16 cellular contexts compared by ENCODE assay signal in genomic region chr13:112136095-112136494, GRCh38.
DNase-seq lines count a peak whose midpoint lies in the region; ATAC-seq and TF ChIP-seq lines count a peak whose summit lies in the region.
"Had no signal": no experiment of that assay in that cellular context is flagged by ENCODE, and none has a peak within 500 bp of the region (broad histone marks: within the 10 kb centered on the region; RNA-seq: fewer than 3 reads in every experiment).

No MANE protein-coding gene starts in this region.

- TF ChIP-seq CTCF in osteocyte (IDR thresholded peaks at IDR 0.05), result no peak
- TF ChIP-seq CTCF in natural killer cell (IDR thresholded peaks at IDR 0.05), result no peak

- no peak for ATAC-seq in right cardiac atrium
- ATAC-seq in activated CD4-positive, CD25-positive, alpha-beta regulatory T cell treated with anti-CD3 and anti-CD28 coated beads, Interleukin-2, amount 50 U/mL, for 24 hours, result no peak
- no peak for ATAC-seq in natural killer cell
- ATAC-seq: GM23338 had no signal

- H3K27ac ChIP-seq in right cardiac atrium (ENCODE audit: low read length), result no peak overlapping the region

- WGBS in right cardiac atrium, result 84% methylated on average over 7 of the region's 7 CpGs

- DNase-seq in cardiac septum (ENCODE audit: low spot score) (peak; percentile 35), right cardiac atrium (no peak), islet precursor cell (peak; percentile 35), osteocyte (ENCODE audit: extremely low spot score, unreplicated experiment) (peak; percentile 60), NCI-H345 (lab: John Stamatoyannopoulos, UW) (no peak), erythroblast (lab: John Stamatoyannopoulos, UW) (no peak), natural killer cell (no peak)
- DNase-seq: 8988T; C1 segment of cervical spinal cord; Calu3; CD4-positive, alpha-beta T cell; DMS 273 treated with DMSO at 0.1 percent for 48 hours had no signal

- no peak overlapping the region for H3K27ac Mint-ChIP-seq in osteocyte (ENCODE audit: unreplicated experiment)
- no peak overlapping the region for H3K27ac Mint-ChIP-seq in natural killer cell
- H3K27ac Mint-ChIP-seq: B cell; CD4-positive, alpha-beta T cell; GM23338 had no signal

- no peaks in the 10 kb centered on the region for H3K27me3 ChIP-seq in right cardiac atrium (ENCODE audit: control insufficient read depth, insufficient read depth)

- H3K9me3 ChIP-seq in right cardiac atrium (ENCODE audit: control insufficient read depth, low read length), result no peaks in the 10 kb centered on the region
- H3K9me3 ChIP-seq: HAP-1 had no signal

- intact Hi-C loops in cardiac septum (cut with DNase I), result no loop called here
- intact Hi-C loops in right cardiac atrium (cut with DNase I), result no loop called here
- intact Hi-C loops in natural killer cell (cut with micrococcal nuclease), result no loop called here

- H3K4me3 Mint-ChIP-seq in osteocyte (ENCODE audit: unreplicated experiment), result no peak overlapping the region
- H3K4me3 Mint-ChIP-seq in natural killer cell, result no peak overlapping the region
- H3K4me3 Mint-ChIP-seq: B cell; CD4-positive, alpha-beta T cell; GM23338 had no signal

- H3K4me1 Mint-ChIP-seq in osteocyte (ENCODE audit: unreplicated experiment) (no peaks in the 10 kb centered on the region), natural killer cell (no peaks in the 10 kb centered on the region)
- H3K4me1 Mint-ChIP-seq: B cell had no signal

- H3K4me1 ChIP-seq in right cardiac atrium (ENCODE audit: control insufficient read depth, insufficient read depth, low read length), result no peaks in the 10 kb centered on the region
- H3K4me1 ChIP-seq: HAP-1 had no signal

- H3K27me3 Mint-ChIP-seq in osteocyte (ENCODE audit: unreplicated experiment), result no peaks in the 10 kb centered on the region
- H3K27me3 Mint-ChIP-seq in natural killer cell (ENCODE audit: low read depth in 2 of 2), result peaks cover 0 to 3% of the 10 kb centered on the region in 2 donors

- no peak overlapping the region for H3K4me3 ChIP-seq in right cardiac atrium (ENCODE audit: low read length)
- H3K4me3 ChIP-seq: GM23338, HAP-1 had no signal

- H3K36me3 Mint-ChIP-seq in osteocyte (ENCODE audit: unreplicated experiment) (no peaks in the 10 kb centered on the region), natural killer cell (no peaks in the 10 kb centered on the region)

- TF ChIP-seq POLR2A in erythroblast (IDR thresholded peaks at IDR 0.05; ENCODE audit: low read length), result no peak

- H3K9me3 Mint-ChIP-seq in osteocyte (ENCODE audit: unreplicated experiment), result no peaks in the 10 kb centered on the region
- H3K9me3 Mint-ChIP-seq in natural killer cell, result no peaks in the 10 kb centered on the region
- H3K9me3 Mint-ChIP-seq: CD4-positive, alpha-beta T cell; GM23338 had no signal

Comparison
In these comparisons a context has a peak if more than half of its experiments do, and no peak if none do; other contexts are left out.
1. DNase-seq: peak in cardiac septum (single experiment), islet precursor cell (single experiment) and osteocyte (single experiment); none in right cardiac atrium (0 of 3), NCI-H345 (single experiment), erythroblast (0 of 2) and natural killer cell (single experiment).